ENCODE assay signal across 22 cellular contexts in the genomic region with DNA sequence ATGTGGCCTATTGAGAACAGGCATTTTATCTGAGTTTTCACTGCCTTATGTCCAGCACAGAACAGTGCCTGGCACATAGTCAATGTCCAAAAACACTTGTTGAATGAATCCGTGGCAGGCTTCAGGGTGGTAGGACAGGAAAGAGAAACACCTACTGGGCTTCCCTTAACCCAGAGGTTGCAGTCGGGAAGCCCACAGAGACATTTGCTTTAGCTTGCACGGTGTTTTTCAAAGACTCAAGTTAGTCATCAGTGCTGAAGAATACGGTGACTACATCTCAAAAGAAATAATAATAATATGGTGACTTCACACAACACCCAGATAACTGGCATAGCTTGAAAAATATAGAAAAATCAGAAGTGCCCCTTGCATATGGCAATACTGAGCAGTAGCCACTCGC.
DNase-seq lines count a peak whose midpoint lies in the region; ATAC-seq and TF ChIP-seq lines count a peak whose summit lies in the region.
"Had no signal": no experiment of that assay in that cellular context is flagged by ENCODE, and none has a peak within 500 bp of the region (broad histone marks: within the 10 kb centered on the region; RNA-seq: fewer than 3 reads in every experiment).

No MANE protein-coding gene starts in this region.

- H3K9me3 ChIP-seq in IMR-90 (ENCODE audit: control insufficient read depth, insufficient read depth, low read length), result no peaks in the 10 kb centered on the region; the same call in 1 of the 2 replicates
- H3K9me3 ChIP-seq: SJCRH30 had no signal

- no peaks in the 10 kb centered on the region for H3K9me1 ChIP-seq in IMR-90 (ENCODE audit: insufficient read depth, low read length)

- CTCF ChIA-PET in IMR-90 (lab: Yijun Ruan, JAX), result no interaction called here

- no peak overlapping the region for H4K91ac ChIP-seq in IMR-90 (ENCODE audit: insufficient read depth, low read depth, low read length)

- TF ChIP-seq CTCF in IMR-90 (conservative IDR thresholded peaks at IDR 0.05; ENCODE audit: low read depth, low read length), result no peak
- TF ChIP-seq CTCF in endothelial cell (IDR thresholded peaks at IDR 0.05; ENCODE audit: unreplicated experiment), result no peak

- POLR2A ChIA-PET in IMR-90 (lab: Charles Lee; ENCODE audit: unreplicated experiment), result no interaction called here

- H3K18ac ChIP-seq in IMR-90 (ENCODE audit: low read depth, low read length), result no peak overlapping the region

- H3K27ac ChIP-seq in IMR-90 (ENCODE audit: insufficient read depth, low read length), result no peak overlapping the region
- H3K27ac ChIP-seq: esophagus muscularis mucosa, neural progenitor cell, psoas muscle, SJCRH30 had no signal

- peak overlapping the region; percentile 90 for H3K27ac Mint-ChIP-seq in activated T-cell treated with anti-CD3 and anti-CD28 coated beads, Interleukin-2, amount 50 U/mL, for 24 hours
- peak overlapping the region; percentile 79 to 85 for H3K27ac Mint-ChIP-seq in activated naive CD4-positive, alpha-beta T cell treated with anti-CD3 and anti-CD28 coated beads, Interleukin-2, amount 50 U/mL, for 72 hours
- peak overlapping the region in 1 of 2 donors; percentile 56 for H3K27ac Mint-ChIP-seq in natural killer cell treated with Interleukin-12 subunit alpha and Interleukin-12 subunit beta and Interleukin-15 and Interleukin-18, amount 100 ng/mL, for 72 hours
- H3K27ac Mint-ChIP-seq in endothelial cell (ENCODE audit: unreplicated experiment), result no peak overlapping the region
- H3K27ac Mint-ChIP-seq: mesothelial cell of epicardium had no signal

- H3K9ac ChIP-seq in IMR-90 (ENCODE audit: low read depth, low read length), result no peak overlapping the region
- H3K9ac ChIP-seq: neural progenitor cell had no signal

- ATAC-seq in IMR-90 (ENCODE audit: low read depth), result no peak
- ATAC-seq in activated naive CD4-positive, alpha-beta T cell treated with anti-CD3 and anti-CD28 coated beads, Interleukin-2, amount 50 U/mL, for 72 hours, result peak in 1 of 2 donors; percentile 41
- no peak for ATAC-seq in natural killer cell treated with Interleukin-12 subunit alpha and Interleukin-12 subunit beta and Interleukin-15 and Interleukin-18, amount 100 ng/mL, for 72 hours
- no peak for ATAC-seq in GM21576 (IDR thresholded peaks at IDR 0.05; ENCODE audit: unreplicated experiment)
- no peak for ATAC-seq in GM18909 (IDR thresholded peaks at IDR 0.05; ENCODE audit: poor library complexity, unreplicated experiment)
- ATAC-seq: K562, left cardiac atrium, Panc1, psoas muscle had no signal

- TF ChIP-seq RAD21 in IMR-90 (IDR thresholded peaks at IDR 0.05; ENCODE audit: low read length), result no peak

- no peak overlapping the region for H2AK9ac ChIP-seq in IMR-90 (replicated peaks; ENCODE audit: low read depth, low read length, poor library complexity)

- H3K27me3 ChIP-seq in IMR-90 (ENCODE audit: control insufficient read depth, insufficient read depth, low read length), result peaks cover 4% of the 10 kb centered on the region; the same call in 1 of the 2 replicates
- H3K27me3 ChIP-seq: esophagus muscularis mucosa, neural progenitor cell, SJCRH30 had no signal

- no peaks in the 10 kb centered on the region for H3K79me1 ChIP-seq in IMR-90 (ENCODE audit: low read depth in 1 of 2, low read length in 2 of 2)

- TF ChIP-seq POLR2A in IMR-90 (IDR thresholded peaks at IDR 0.05; ENCODE audit: low read depth, low read length), result no peak

- no peaks in the 10 kb centered on the region for H3K36me3 ChIP-seq in IMR-90 (ENCODE audit: control insufficient read depth, insufficient read depth, low read length)
- H3K36me3 ChIP-seq: esophagus muscularis mucosa, neural progenitor cell, SJCRH30 had no signal

- H3K4me3 Mint-ChIP-seq in activated T-cell treated with anti-CD3 and anti-CD28 coated beads, Interleukin-2, amount 50 U/mL, for 24 hours, result peak overlapping the region; percentile 20
- peak overlapping the region; percentile 52 for H3K4me3 Mint-ChIP-seq in natural killer cell treated with Interleukin-12 subunit alpha and Interleukin-12 subunit beta and Interleukin-15 and Interleukin-18, amount 100 ng/mL, for 72 hours
- H3K4me3 Mint-ChIP-seq in endothelial cell (ENCODE audit: unreplicated experiment), result no peak overlapping the region
- H3K4me3 Mint-ChIP-seq: mesothelial cell of epicardium, neural progenitor cell had no signal

- peaks cover 44% of the 10 kb centered on the region for H3K4me1 Mint-ChIP-seq in activated T-cell treated with anti-CD3 and anti-CD28 coated beads, Interleukin-2, amount 50 U/mL, for 24 hours (ENCODE audit: low read depth)
- H3K4me1 Mint-ChIP-seq in natural killer cell treated with Interleukin-12 subunit alpha and Interleukin-12 subunit beta and Interleukin-15 and Interleukin-18, amount 100 ng/mL, for 72 hours (ENCODE audit: low read depth in 2 of 2), result peaks cover 29 to 30% of the 10 kb centered on the region in 2 donors
- peaks cover under 1% of the 10 kb centered on the region for H3K4me1 Mint-ChIP-seq in endothelial cell (ENCODE audit: unreplicated experiment)

- intact Hi-C loops in IMR-90 (cut with micrococcal nuclease), result no loop called here

- no peak overlapping the region for H3K23ac ChIP-seq in IMR-90 (ENCODE audit: low read depth, low read length)

- H3K4me1 ChIP-seq in IMR-90 (ENCODE audit: control insufficient read depth, insufficient read depth, low read length), result no peaks in the 10 kb centered on the region
- H3K4me1 ChIP-seq: SJCRH30 had no signal

- H3K9me3 Mint-ChIP-seq in activated T-cell treated with anti-CD3 and anti-CD28 coated beads, Interleukin-2, amount 50 U/mL, for 24 hours, result peaks cover 3% of the 10 kb centered on the region
- peaks cover 0 to 3% of the 10 kb centered on the region in 2 donors for H3K9me3 Mint-ChIP-seq in activated naive CD4-positive, alpha-beta T cell treated with anti-CD3 and anti-CD28 coated beads, Interleukin-2, amount 50 U/mL, for 72 hours
- peaks cover 2% of the 10 kb centered on the region for H3K9me3 Mint-ChIP-seq in natural killer cell treated with Interleukin-12 subunit alpha and Interleukin-12 subunit beta and Interleukin-15 and Interleukin-18, amount 100 ng/mL, for 72 hours
- no peaks in the 10 kb centered on the region for H3K9me3 Mint-ChIP-seq in endothelial cell (ENCODE audit: unreplicated experiment)

- no peak overlapping the region for H3K4me2 ChIP-seq in IMR-90 (ENCODE audit: low read depth, low read length)
- H3K4me2 ChIP-seq: neural progenitor cell had no signal

- H3K14ac ChIP-seq in IMR-90 (replicated peaks; ENCODE audit: low read depth, low read length), result no peak overlapping the region

- no peak overlapping the region for H3K4ac ChIP-seq in IMR-90 (ENCODE audit: low read depth, low read length)

- H2BK15ac ChIP-seq in IMR-90 (ENCODE audit: low read depth, low read length), result no peak overlapping the region

- dilution Hi-C loops in IMR-90 (cut with HindIII; ENCODE audit: low sequenced_read_pairs, unreplicated experiment), result no loop called here

- BruUV-seq in IMR-90 (replicated peaks; lab: Mats Ljungman, UMichigan), result no TSS peak

- H3K27me3 Mint-ChIP-seq in activated T-cell treated with anti-CD3 and anti-CD28 coated beads, Interleukin-2, amount 50 U/mL, for 24 hours, result no peaks in the 10 kb centered on the region
- peaks cover 0 to 5% of the 10 kb centered on the region in 2 donors for H3K27me3 Mint-ChIP-seq in natural killer cell treated with Interleukin-12 subunit alpha and Interleukin-12 subunit beta and Interleukin-15 and Interleukin-18, amount 100 ng/mL, for 72 hours
- H3K27me3 Mint-ChIP-seq in endothelial cell (ENCODE audit: unreplicated experiment), result peaks cover 5% of the 10 kb centered on the region

- H2AK5ac ChIP-seq in IMR-90 (ENCODE audit: low read depth, low read length), result no peak overlapping the region

- no peak for DNase-seq in activated T-cell treated with anti-CD3 and anti-CD28 coated beads, Interleukin-2, amount 50 U/mL, for 24 hours
- no peak for DNase-seq in activated T-cell treated with anti-CD3 and anti-CD28 coated beads, Interleukin-2, amount 50 U/mL, for 1 hour
- peak; percentile 8 for DNase-seq in IMR-90
- DNase-seq in activated naive CD4-positive, alpha-beta T cell treated with anti-CD3 and anti-CD28 coated beads, Interleukin-2, amount 50 U/mL, for 72 hours (ENCODE audit: low spot score in 2 of 2), result no peak
- no peak for DNase-seq in natural killer cell treated with Interleukin-12 subunit alpha and Interleukin-12 subunit beta and Interleukin-15 and Interleukin-18, amount 100 ng/mL, for 72 hours (ENCODE audit: low spot score)
- DNase-seq in endothelial cell (ENCODE audit: low spot score), result no peak
- DNase-seq: amniotic stem cell; caudate nucleus; DMS79; left cardiac atrium; NCI-H2029; psoas muscle; SJCRH30; stimulated activated CD4-positive, alpha-beta T cell treated with anti-CD3 and anti-CD28 coated beads, Interleukin-2, amount 100 ng/mL, for 48 hours; T1000 had no signal

- no peak overlapping the region for H2BK20ac ChIP-seq in IMR-90 (ENCODE audit: low read depth, low read length)

- no peak overlapping the region for H2BK120ac ChIP-seq in IMR-90 (ENCODE audit: low read depth, low read length)

- H3K56ac ChIP-seq in IMR-90 (ENCODE audit: extremely low read depth, insufficient read depth, low read length), result no peak overlapping the region

- WGBS in IMR-90 (ENCODE audit: extremely low coverage in 2 of 2, insufficient read length in 1 of 2), 2 experiments, result no CpG with 5 or more reads among the region's 5 CpGs

- no peak overlapping the region for H2AFZ ChIP-seq in IMR-90 (replicated peaks; ENCODE audit: low read length, poor library complexity)
- H2AFZ ChIP-seq: neural progenitor cell had no signal

- H4K8ac ChIP-seq in IMR-90 (ENCODE audit: low read depth in 2 of 2, low read length in 2 of 2), result no peak overlapping the region

- H3K36me3 Mint-ChIP-seq in activated T-cell treated with anti-CD3 and anti-CD28 coated beads, Interleukin-2, amount 50 U/mL, for 24 hours (ENCODE audit: low read depth), result no peaks in the 10 kb centered on the region
- H3K36me3 Mint-ChIP-seq in activated naive CD4-positive, alpha-beta T cell treated with anti-CD3 and anti-CD28 coated beads, Interleukin-2, amount 50 U/mL, for 72 hours, result peaks cover 0 to 6% of the 10 kb centered on the region in 2 donors
- H3K36me3 Mint-ChIP-seq in natural killer cell treated with Interleukin-12 subunit alpha and Interleukin-12 subunit beta and Interleukin-15 and Interleukin-18, amount 100 ng/mL, for 72 hours, result no peaks in the 10 kb centered on the region
- no peaks in the 10 kb centered on the region for H3K36me3 Mint-ChIP-seq in endothelial cell (ENCODE audit: low read depth, unreplicated experiment)
- H3K36me3 Mint-ChIP-seq: mesothelial cell of epicardium had no signal

- no peak overlapping the region for H2BK5ac ChIP-seq in IMR-90 (ENCODE audit: low read depth, low read length, poor library complexity, severe bottlenecking)

- no peak overlapping the region for H4K5ac ChIP-seq in IMR-90 (ENCODE audit: low read depth, low read length)

- in situ Hi-C loops in IMR-90 (cut with MboI; ENCODE audit: low sequenced_read_pairs), result no loop called here

- H4K20me1 ChIP-seq in IMR-90 (ENCODE audit: insufficient read depth, low read length), result no peaks in the 10 kb centered on the region

- H3K4me3 ChIP-seq in IMR-90 (ENCODE audit: insufficient read depth, low read depth, low read length), result no peak overlapping the region
- H3K4me3 ChIP-seq: esophagus muscularis mucosa, K562, neural progenitor cell, psoas muscle, SJCRH30 had no signal

TF ChIP-seq in IMR-90, 13 proteins besides CTCF, POLR2A, EP300 and RAD21 (continues in another document):
- TF ChIP-seq NFE2L2 (IDR thresholded peaks at IDR 0.05; ENCODE audit: low read depth, low read length), result no peak
- TF ChIP-seq SMC3 (IDR thresholded peaks at IDR 0.05; ENCODE audit: low read depth, low read length), result no peak
